10 cellular contexts compared by ENCODE assay signal in the genomic region with DNA sequence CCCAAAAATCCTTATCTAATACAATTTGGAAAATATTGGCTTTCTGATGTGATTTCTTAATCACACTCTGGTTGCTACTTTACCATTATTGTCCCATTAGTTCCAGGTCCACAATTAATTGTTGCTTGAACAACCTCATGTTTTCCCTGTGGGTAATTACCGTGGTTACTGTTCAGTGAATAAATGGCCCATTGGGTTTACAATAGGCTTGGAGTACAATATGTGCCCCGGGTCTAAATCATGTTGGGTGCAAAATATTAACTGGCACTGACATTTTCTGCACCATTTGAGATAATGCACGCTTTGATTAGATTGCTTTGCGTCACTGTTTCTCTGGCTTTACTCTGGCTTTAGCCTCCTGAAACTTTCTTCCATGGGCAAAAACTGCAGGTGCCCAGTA.
"Had no signal": no experiment of that assay in that cellular context is flagged by ENCODE, and none has a peak within 500 bp of the region (broad histone marks: within the 10 kb centered on the region; RNA-seq: fewer than 3 reads in every experiment).

No MANE protein-coding gene starts in this region.

- H3K27ac ChIP-seq: HL-60 had no signal

- ATAC-seq: GM23338, HepG2, K562 had no signal

- H2AFZ ChIP-seq: GM23338 had no signal

- H3K4me3 Mint-ChIP-seq: GM23338, H9 had no signal

- H3K4me3 ChIP-seq: GM23338, K562 had no signal

- DNase-seq: H9, HCEC 1CT, IMR-90, KG1 had no signal

- FAIRE-seq: H1, H54, HepG2, K562 had no signal

- H3K27ac Mint-ChIP-seq: GM23338, H9 had no signal

- H3K4me1 Mint-ChIP-seq: GM23338, H9 had no signal

- H3K4me2 ChIP-seq: GM23338 had no signal

- H3K9me3 Mint-ChIP-seq: GM23338, H9 had no signal
